Comparison of ENCODE assay signal across 8 cellular contexts in the genomic region with DNA sequence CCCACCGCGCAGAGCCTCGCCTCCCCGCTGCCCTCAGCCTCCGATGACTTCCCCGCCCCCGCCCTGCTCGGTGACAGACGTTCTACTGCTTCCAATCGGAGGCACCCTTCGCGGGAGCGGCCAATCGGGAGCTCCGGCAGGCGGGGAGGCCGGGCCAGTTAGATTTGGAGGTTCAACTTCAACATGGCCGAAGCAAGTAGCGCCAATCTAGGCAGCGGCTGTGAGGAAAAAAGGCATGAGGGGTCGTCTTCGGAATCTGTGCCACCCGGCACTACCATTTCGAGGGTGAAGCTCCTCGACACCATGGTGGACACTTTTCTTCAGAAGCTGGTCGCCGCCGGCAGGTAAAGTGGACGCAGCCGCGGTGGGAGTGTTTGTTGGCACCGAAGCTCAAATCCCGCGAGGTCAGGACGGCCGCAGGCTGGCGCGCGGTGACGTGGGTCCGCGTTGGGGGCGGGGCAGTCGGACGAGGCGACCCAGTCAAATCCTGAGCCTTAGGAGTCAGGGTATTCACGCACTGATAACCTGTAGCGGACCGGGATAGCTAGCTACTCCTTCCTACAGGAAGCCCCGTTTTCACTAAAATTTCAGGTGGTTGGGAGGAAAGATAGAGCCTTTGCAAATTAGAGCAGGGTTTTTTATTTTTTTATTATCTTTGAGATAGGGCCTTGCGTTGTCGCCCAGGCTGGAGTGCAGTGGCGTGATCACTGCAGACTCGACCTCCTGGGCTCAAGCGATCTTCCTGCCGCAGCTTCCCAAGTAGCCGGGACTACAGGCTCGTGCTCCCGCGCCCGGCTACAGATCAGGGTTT. TPM values are rescaled to one million over a fixed set of nuclear protein-coding genes. Genes with fewer than 3 reads are reported as not detected.
DNase-seq lines count a peak whose midpoint lies in the region; ATAC-seq and TF ChIP-seq lines count a peak whose summit lies in the region.

A gene with protein sequence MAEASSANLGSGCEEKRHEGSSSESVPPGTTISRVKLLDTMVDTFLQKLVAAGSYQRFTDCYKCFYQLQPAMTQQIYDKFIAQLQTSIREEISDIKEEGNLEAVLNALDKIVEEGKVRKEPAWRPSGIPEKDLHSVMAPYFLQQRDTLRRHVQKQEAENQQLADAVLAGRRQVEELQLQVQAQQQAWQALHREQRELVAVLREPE (plus strand): TSS at position 175 of the 811 bp plus-strand sequence. CDS start 9 bp downstream, at position 184.

- in situ Hi-C loops in ACHN (cut with HindIII; ENCODE audit: low pct_ligation_motif_present, low pct_unique_long_range_greater_than_20kb, low sequenced_read_pairs): no loop called here

- peak; percentile 70 for TF ChIP-seq POLR2A in breast epithelium (IDR thresholded peaks at IDR 0.05)

- peaks cover 3 to 12% of the 10 kb centered on the region in 2 donors for H3K4me1 ChIP-seq in breast epithelium
- peaks cover 19 to 30% (median 19%) of the 10 kb centered on the region in 3 donors for H3K4me1 ChIP-seq in skeletal muscle tissue (ENCODE audit: control insufficient read depth in 3 of 3, insufficient read depth in 3 of 3, low read length in 3 of 3)

- H3K9ac ChIP-seq in skeletal muscle tissue (ENCODE audit: low read depth in 1 of 3, low read length in 3 of 3): peak within 1 kb of the TSS; percentile 92 to 99 (median 96)

- DNase-seq in ACHN (peak; percentile 98), NCI-H2227 (lab: John Stamatoyannopoulos, UW; ENCODE audit: unreplicated experiment) (peak; percentile 97), WERI-Rb-1 (peak; percentile 100), breast epithelium (ENCODE audit: low spot score in 2 of 2) (peak; percentile 98)

- TF ChIP-seq CTCF in WERI-Rb-1 (IDR thresholded peaks at IDR 0.05; ENCODE audit: low read depth, low read length) (no peak), breast epithelium (IDR thresholded peaks at IDR 0.05) (peak in 1 of 3 donors; percentile 9)

- intact Hi-C loops in breast epithelium (cut with DNase I; ENCODE audit: low total_unique reads): no loop called here

- H3K9me3 ChIP-seq in WERI-Rb-1 (ENCODE audit: severe bottlenecking) (no peaks in the 10 kb centered on the region), breast epithelium (no peaks in the 10 kb centered on the region), iPS-18c (ENCODE audit: control insufficient read depth, insufficient read depth, low read length) (no peaks in the 10 kb centered on the region), skeletal muscle tissue (ENCODE audit: control insufficient read depth in 3 of 3, low read length in 3 of 3) (no peaks in the 10 kb centered on the region)

- ATAC-seq in GM18873 (IDR thresholded peaks at IDR 0.05; ENCODE audit: low FRiP score, unreplicated experiment) (peak; percentile 80), HG03135 (IDR thresholded peaks at IDR 0.05; ENCODE audit: unreplicated experiment) (peak; percentile 92)

- H3K27ac ChIP-seq in WERI-Rb-1: peak within 1 kb of the TSS; percentile 98
- H3K27ac ChIP-seq in breast epithelium: peak within 1 kb of the TSS; percentile 90 to 96
- peak within 1 kb of the TSS; percentile 96 for H3K27ac ChIP-seq in skeletal muscle tissue (ENCODE audit: low read depth, low read length)

- H3K4me3 ChIP-seq in WERI-Rb-1 (ENCODE audit: low read depth, low read length) (peak within 1 kb of the TSS; percentile 81), breast epithelium (peak within 1 kb of the TSS; percentile 59 to 76 (median 62)), iPS-18c (ENCODE audit: insufficient read depth, low read depth, low read length) (peak within 1 kb of the TSS; percentile 88), skeletal muscle tissue (ENCODE audit: low read length in 3 of 3) (peak within 1 kb of the TSS; percentile 92 to 98 (median 96))

- H3K27me3 ChIP-seq in WERI-Rb-1 (ENCODE audit: insufficient read depth, low read depth, severe bottlenecking): no peaks in the 10 kb centered on the region
- no peaks in the 10 kb centered on the region for H3K27me3 ChIP-seq in breast epithelium
- no peaks in the 10 kb centered on the region for H3K27me3 ChIP-seq in skeletal muscle tissue (ENCODE audit: control insufficient read depth in 3 of 3, insufficient read depth in 3 of 3, low read length in 3 of 3)

- peaks cover 51% of the 10 kb centered on the region for H3K36me3 ChIP-seq in WERI-Rb-1
- no peaks in the 10 kb centered on the region for H3K36me3 ChIP-seq in breast epithelium
- peaks cover 17 to 21% (median 18%) of the 10 kb centered on the region in 3 donors for H3K36me3 ChIP-seq in skeletal muscle tissue (ENCODE audit: control insufficient read depth in 3 of 3, insufficient read depth in 3 of 3, low read length in 3 of 3)

RNA-seq across cellular contexts. Expression of the gene that starts here (rescaled TPM):
- total RNA-seq in breast epithelium (10 to 100 TPM; 41.4 to 75.2 (median 60.3) TPM), skeletal muscle tissue (50.6 TPM)

Comparison
In these comparisons a context has a peak if more than half of its experiments do, and no peak if none do; other contexts are left out.
1. Peak in every context shown above with its lines: DNase-seq, ATAC-seq, H3K4me3 ChIP-seq and H3K27ac ChIP-seq.